In the genomic region with DNA sequence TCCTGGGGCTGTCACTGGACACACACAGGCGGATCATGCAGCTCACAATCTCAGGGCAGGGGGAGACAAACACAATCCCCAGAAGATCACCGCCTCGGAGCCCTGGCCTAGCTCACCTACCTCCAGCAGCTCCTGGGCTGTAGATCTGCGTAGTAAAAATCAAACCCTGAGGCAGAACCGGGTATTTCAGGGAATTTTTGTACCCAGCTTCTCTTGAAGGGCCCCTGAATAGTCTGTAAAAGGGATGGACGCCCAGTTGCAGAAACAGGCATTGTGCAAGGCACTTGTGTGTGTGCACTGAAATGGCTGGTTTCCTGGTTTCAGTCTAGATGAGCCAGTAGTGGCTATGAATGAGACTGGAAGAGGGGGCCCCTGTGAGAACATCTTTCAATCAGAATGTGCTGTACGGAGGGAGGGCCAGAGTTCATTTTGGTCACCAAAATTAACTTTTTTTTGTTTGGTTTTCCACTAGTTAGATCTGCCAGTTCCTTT, we compare ENCODE assay signal across 13 cellular contexts. TPM values are rescaled to one million over a fixed set of nuclear protein-coding genes. Genes with fewer than 3 reads are reported as not detected.
A peak's percentile ranks its signal among the peaks of the same experiment; 100 is the strongest.
DNase-seq lines count a peak whose midpoint lies in the region; ATAC-seq and TF ChIP-seq lines count a peak whose summit lies in the region.
"Had no signal": no experiment of that assay in that cellular context is flagged by ENCODE, and none has a peak within 500 bp of the region (broad histone marks: within the 10 kb centered on the region; RNA-seq: fewer than 3 reads in every experiment).

No MANE protein-coding gene starts in this region.

- peaks cover 7 to 10% of the 10 kb centered on the region in 2 donors for H3K4me1 Mint-ChIP-seq in effector memory CD8-positive, alpha-beta T cell (ENCODE audit: low read depth in 2 of 2)
- peaks cover 19% of the 10 kb centered on the region for H3K4me1 Mint-ChIP-seq in memory B cell

- RAD21 ChIA-PET in HCT116 (lab: Charles Lee; ENCODE audit: low non-redundant PET in 1 of 2, low total read pairs in 2 of 2, uncharacterized antibody in 2 of 2, unreplicated experiment in 2 of 2): no interaction called here

- TF ChIP-seq POLR2A in HCT116 (IDR thresholded peaks at IDR 0.05; ENCODE audit: borderline replicate concordance, extremely low read depth, insufficient read depth, insufficient read length): no peak
- TF ChIP-seq POLR2A in prostate gland (IDR thresholded peaks at IDR 0.05): no peak

- H3K4me3 ChIP-seq in BLaER1 treated with 17β-estradiol and CSF1 and Interleukin-3, amounts not matched to agents 10 nM and 100 nM: no peak overlapping the region
- no peak overlapping the region for H3K4me3 ChIP-seq in HCT116 (replicated peaks in 1 of 2; ENCODE audit: low read depth in 1 of 2, low read length in 2 of 2)
- H3K4me3 ChIP-seq in prostate gland: no peak overlapping the region
- H3K4me3 ChIP-seq: pancreas had no signal

- TF ChIP-seq RAD21 in HCT116 (IDR thresholded peaks at IDR 0.05; ENCODE audit: low read depth): 0 out of 2 replicates have a peak, but pooled peaks have one; percentile 8

- H3K27ac ChIP-seq in BLaER1 treated with 17β-estradiol and CSF1 and Interleukin-3, amounts not matched to agents 10 nM and 100 nM: no peak overlapping the region
- H3K27ac ChIP-seq in HCT116 (ENCODE audit: low read depth, low read length) (no peak overlapping the region), prostate gland (no peak overlapping the region)
- H3K27ac ChIP-seq: C4-2B, pancreas had no signal

- H3K9me2 ChIP-seq in HCT116 (ENCODE audit: insufficient read depth): no peaks in the 10 kb centered on the region

- peaks cover 7 to 53% (median 36%) of the 10 kb centered on the region in 10 experiments; a peak in 19 of 20 replicates for H3K4me1 ChIP-seq in BLaER1 treated with 17β-estradiol and CSF1 and Interleukin-3, amounts not matched to agents 10 nM and 100 nM
- H3K4me1 ChIP-seq in HCT116 (ENCODE audit: control insufficient read depth in 1 of 2, insufficient read depth in 2 of 2, low read length in 2 of 2) (peaks cover 0 to 5% of the 10 kb centered on the region in 2 experiments; a peak in 2 of 4 replicates), prostate gland (replicated peaks) (no peaks in the 10 kb centered on the region)
- H3K4me1 ChIP-seq: pancreas had no signal

- H3K4me2 ChIP-seq in BLaER1 treated with 17β-estradiol and CSF1 and Interleukin-3, amounts not matched to agents 10 nM and 100 nM: peak overlapping the region in 7 of 11 experiments; percentile 1 to 38 (median 17); a peak in 5 of 22 replicates
- no peak overlapping the region for H3K4me2 ChIP-seq in HCT116 (ENCODE audit: low read length)

- H2AFZ ChIP-seq in HCT116 (ENCODE audit: low read depth, low read length, poor library complexity, severe bottlenecking): no peak overlapping the region

- peaks cover 0 to 64% (median 29%) of the 10 kb centered on the region in 11 experiments; a peak in 12 of 22 replicates for H4K20me1 ChIP-seq in BLaER1 treated with 17β-estradiol and CSF1 and Interleukin-3, amounts not matched to agents 10 nM and 100 nM
- no peaks in the 10 kb centered on the region for H4K20me1 ChIP-seq in HCT116 (ENCODE audit: insufficient read depth)

- H3K4me3 Mint-ChIP-seq in effector memory CD8-positive, alpha-beta T cell: no peak overlapping the region
- no peak overlapping the region for H3K4me3 Mint-ChIP-seq in memory B cell

- peaks cover 27 to 47% (median 41%) of the 10 kb centered on the region in 11 experiments for H3K36me3 ChIP-seq in BLaER1 treated with 17β-estradiol and CSF1 and Interleukin-3, amounts not matched to agents 10 nM and 100 nM
- H3K36me3 ChIP-seq in HCT116 (ENCODE audit: control insufficient read depth in 1 of 2, insufficient read depth in 2 of 2, low read length in 2 of 2) (peaks cover 0 to 2% of the 10 kb centered on the region in 2 experiments; a peak in 1 of 4 replicates), prostate gland (peaks cover 0 to 8% of the 10 kb centered on the region in 2 donors)

- POLR2A ChIA-PET in HCT116 (lab: Charles Lee): no interaction called here

- intact Hi-C loops in HCT116 (cut with micrococcal nuclease) (no loop called here), prostate gland (cut with DNase I) (loop anchor here (5.0 kb wide), 1 partner anchor 86 kb away; no protein-coding TSS in a partner anchor)

- DNase-seq in HCT116 (ENCODE audit: low read depth, low spot score) (no peak), memory B cell (ENCODE audit: low spot score in 2 of 2) (no peak), prostate gland (ENCODE audit: low spot score) (no peak), hepatic stellate cell (ENCODE audit: low spot score) (no peak), NCI-H526 treated with DMSO at 0.1 percent for 48 hours (lab: John Stamatoyannopoulos, UW) (no peak), NCI-H1092 treated with DMSO at 0.1 percent for 48 hours (lab: John Stamatoyannopoulos, UW) (no peak)
- DNase-seq in effector memory CD8-positive, alpha-beta T cell: no peak
- DNase-seq: Kasumi-1; NCI-H510A treated with DMSO at 0.1 percent for 48 hours; pancreas; stimulated activated CD4-positive, alpha-beta T cell treated with anti-CD3 and anti-CD28 coated beads, Interleukin-4, amount 100 ng/mL, for 24 hours had no signal

- no peaks in the 10 kb centered on the region for H3K79me2 ChIP-seq in HCT116 (ENCODE audit: insufficient read depth, low read length)

- CTCF ChIA-PET in HCT116 (lab: Charles Lee): interaction anchor here (0.7 kb wide), 1 partner anchor 88 kb away, joined by 3 read pairs; no protein-coding TSS in a partner anchor

- WGBS in prostate gland: 62% methylated on average over 7 of the region's 7 CpGs

- peaks cover 0 to under 1% (median 0%) of the 10 kb centered on the region in 11 experiments; a peak in 1 of 22 replicates for H3K27me3 ChIP-seq in BLaER1 treated with 17β-estradiol and CSF1 and Interleukin-3, amounts not matched to agents 10 nM and 100 nM
- H3K27me3 ChIP-seq in HCT116 (ENCODE audit: insufficient read depth, low read length) (no peaks in the 10 kb centered on the region), prostate gland (replicated peaks; ENCODE audit: insufficient read depth) (no peaks in the 10 kb centered on the region)
- H3K27me3 ChIP-seq: pancreas had no signal

- no peaks in the 10 kb centered on the region for H3K27me3 Mint-ChIP-seq in effector memory CD8-positive, alpha-beta T cell
- H3K27me3 Mint-ChIP-seq in memory B cell: no peaks in the 10 kb centered on the region

- TF ChIP-seq CTCF in HCT116 (IDR thresholded peaks at IDR 0.05 in 2 of 3, conservative IDR thresholded peaks at IDR 0.05 in 1 of 3; ENCODE audit: borderline replicate concordance in 1 of 3, insufficient read depth in 1 of 3, low read depth in 2 of 3, low read length in 2 of 3) (no peak), prostate gland (IDR thresholded peaks at IDR 0.05) (no peak)

- BruUV-seq in HCT116 (replicated peaks; lab: Mats Ljungman, UMichigan): no TSS peak

- H3K9me3 Mint-ChIP-seq in effector memory CD8-positive, alpha-beta T cell: no peaks in the 10 kb centered on the region
- H3K9me3 Mint-ChIP-seq in memory B cell: no peaks in the 10 kb centered on the region

- peak overlapping the region; percentile 52 to 75 for H3K27ac Mint-ChIP-seq in effector memory CD8-positive, alpha-beta T cell
- H3K27ac Mint-ChIP-seq in memory B cell: peak overlapping the region; percentile 77

- H3K9me3 ChIP-seq in BLaER1 treated with 17β-estradiol and CSF1 and Interleukin-3, amounts not matched to agents 10 nM and 100 nM (replicated peaks in 1 of 11): no peaks in the 10 kb centered on the region
- H3K9me3 ChIP-seq in HCT116 (ENCODE audit: control insufficient read depth in 1 of 2, insufficient read depth in 1 of 2, low read depth in 1 of 2, low read length in 2 of 2) (no peaks in the 10 kb centered on the region), prostate gland (no peaks in the 10 kb centered on the region)
- H3K9me3 ChIP-seq: pancreas had no signal

- peak; percentile 28; the same call in 1 of the 2 replicates for ATAC-seq in HCT116
- ATAC-seq in effector memory CD8-positive, alpha-beta T cell (replicated peaks): no peak
- ATAC-seq in memory B cell (ENCODE audit: low read depth): peak; percentile 20

- no peak overlapping the region for H3K9ac ChIP-seq in BLaER1 treated with 17β-estradiol and CSF1 and Interleukin-3, amounts not matched to agents 10 nM and 100 nM
- no peak overlapping the region for H3K9ac ChIP-seq in HCT116 (ENCODE audit: low read length)

- H3K36me3 Mint-ChIP-seq in effector memory CD8-positive, alpha-beta T cell (ENCODE audit: insufficient read depth): peaks cover 47% of the 10 kb centered on the region
- peaks cover 13% of the 10 kb centered on the region for H3K36me3 Mint-ChIP-seq in memory B cell

TF ChIP-seq in HCT116, 20 proteins besides CTCF, POLR2A, EP300 and RAD21 (continues in another document):
- no peak for TF ChIP-seq EZH2phosphoT487 (IDR thresholded peaks at IDR 0.05; ENCODE audit: borderline replicate concordance)
- TF ChIP-seq EZH2 (IDR thresholded peaks at IDR 0.05): no peak
- TF ChIP-seq ELF1 (IDR thresholded peaks at IDR 0.05; ENCODE audit: borderline replicate concordance, low read depth): no peak
- no peak for TF ChIP-seq SIN3A (IDR thresholded peaks at IDR 0.05; ENCODE audit: low read depth)
- no peak for TF ChIP-seq YY1 (IDR thresholded peaks at IDR 0.05; ENCODE audit: extremely low read depth, insufficient replicate concordance, low read depth, low read length)
- no peak for TF ChIP-seq ZNF274 (IDR thresholded peaks at IDR 0.05; ENCODE audit: low read depth, low read length)
- TF ChIP-seq CEBPB (IDR thresholded peaks at IDR 0.05; ENCODE audit: low read depth): no peak
- no peak for TF ChIP-seq POLR2AphosphoS5 (IDR thresholded peaks at IDR 0.05; ENCODE audit: low read depth, low read length)
- TF ChIP-seq, protein P1, sequence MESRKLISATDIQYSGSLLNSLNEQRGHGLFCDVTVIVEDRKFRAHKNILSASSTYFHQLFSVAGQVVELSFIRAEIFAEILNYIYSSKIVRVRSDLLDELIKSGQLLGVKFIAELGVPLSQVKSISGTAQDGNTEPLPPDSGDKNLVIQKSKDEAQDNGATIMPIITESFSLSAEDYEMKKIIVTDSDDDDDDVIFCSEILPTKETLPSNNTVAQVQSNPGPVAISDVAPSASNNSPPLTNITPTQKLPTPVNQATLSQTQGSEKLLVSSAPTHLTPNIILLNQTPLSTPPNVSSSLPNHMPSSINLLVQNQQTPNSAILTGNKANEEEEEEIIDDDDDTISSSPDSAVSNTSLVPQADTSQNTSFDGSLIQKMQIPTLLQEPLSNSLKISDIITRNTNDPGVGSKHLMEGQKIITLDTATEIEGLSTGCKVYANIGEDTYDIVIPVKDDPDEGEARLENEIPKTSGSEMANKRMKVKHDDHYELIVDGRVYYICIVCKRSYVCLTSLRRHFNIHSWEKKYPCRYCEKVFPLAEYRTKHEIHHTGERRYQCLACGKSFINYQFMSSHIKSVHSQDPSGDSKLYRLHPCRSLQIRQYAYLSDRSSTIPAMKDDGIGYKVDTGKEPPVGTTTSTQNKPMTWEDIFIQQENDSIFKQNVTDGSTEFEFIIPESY (IDR thresholded peaks at IDR 0.05; ENCODE audit: extremely low read depth, insufficient replicate concordance, low read length): no peak
- no peak for TF ChIP-seq SP1 (IDR thresholded peaks at IDR 0.05; ENCODE audit: low read depth)
- TF ChIP-seq SRF (IDR thresholded peaks at IDR 0.05; ENCODE audit: low read depth): no peak

RNA-seq across cellular contexts. Expression of gene RPL32, which starts 54.9 kb away (rescaled TPM):
- 1,853 TPM for total RNA-seq in HCT116 (2021; ENCODE audit: unreplicated experiment)
- polyA plus RNA-seq in HCT116 (2012): 3,831 and 4,369 TPM in 2 replicates
- total RNA-seq in prostate gland: 1,000 to 10,000 TPM in 1 of 2 donors, 100 to 1,000 TPM in 1; 851 to 1,881 TPM
